Comparison of ENCODE assay signal across 11 cellular contexts in the genomic region with DNA sequence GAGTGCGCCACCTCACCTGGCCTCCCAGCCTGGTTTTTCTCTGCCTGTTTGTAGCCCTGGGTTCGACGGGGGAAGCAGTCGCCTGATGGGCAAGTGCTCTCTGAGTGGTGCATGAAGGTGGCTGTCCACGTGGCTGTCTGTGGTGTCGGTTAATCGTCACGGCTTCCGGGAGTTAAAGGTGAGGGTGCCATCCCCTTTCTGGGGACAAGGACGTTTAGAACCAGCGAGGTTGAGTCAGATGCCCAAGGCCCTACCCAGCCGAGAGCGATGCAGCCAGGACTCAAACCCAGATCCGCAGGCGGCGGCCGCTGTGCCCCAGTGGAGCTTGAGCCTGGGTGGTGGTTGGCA. TPM values are rescaled to one million over a fixed set of nuclear protein-coding genes. Genes with fewer than 3 reads are reported as not detected.
DNase-seq lines count a peak whose midpoint lies in the region; ATAC-seq and TF ChIP-seq lines count a peak whose summit lies in the region.
"Had no signal": no experiment of that assay in that cellular context is flagged by ENCODE, and none has a peak within 500 bp of the region (broad histone marks: within the 10 kb centered on the region; RNA-seq: fewer than 3 reads in every experiment).

No MANE protein-coding gene starts in this region.

- intact Hi-C loops in Panc1 (cut with micrococcal nuclease; ENCODE audit: unreplicated experiment): no loop called here

- 86 to 88% methylated on average over 4 to 17 of the region's 17 CpGs for WGBS in tibial nerve, 2 donors

- no peak for TF ChIP-seq CTCF in Panc1 (IDR thresholded peaks at IDR 0.05)
- no peak for TF ChIP-seq CTCF in tibial nerve (IDR thresholded peaks at IDR 0.05)

- H3K4me1 ChIP-seq in Panc1 (ENCODE audit: control insufficient read depth, insufficient read depth, low read length): peaks cover 50% of the 10 kb centered on the region
- peaks cover 28 to 80% of the 10 kb centered on the region in 2 donors for H3K4me1 ChIP-seq in muscle layer of duodenum (ENCODE audit: control insufficient read depth in 1 of 2, insufficient read depth in 2 of 2, low read length in 2 of 2)
- H3K4me1 ChIP-seq in tibial nerve: peaks cover 0 to 97% (median 93%) of the 10 kb centered on the region in 4 donors

- H3K27ac ChIP-seq in Panc1 (ENCODE audit: low read length): 0 out of 2 replicates have a peak overlapping the region, but pooled peaks have one; percentile 65
- peak overlapping the region; percentile 88 for H3K27ac ChIP-seq in cingulate gyrus (ENCODE audit: low read depth, low read length)
- H3K27ac ChIP-seq in muscle layer of duodenum (ENCODE audit: low read length): peak overlapping the region; percentile 74
- peak overlapping the region; percentile 72 to 96 (median 90) for H3K27ac ChIP-seq in tibial nerve

- DNase-seq in Panc1 (ENCODE audit: low read depth, low spot score) (no peak), tibial nerve (ENCODE audit: low spot score in 2 of 2) (no peak), NCI-H1694 (lab: John Stamatoyannopoulos, UW) (no peak), midbrain (lab: John Stamatoyannopoulos, UW) (no peak), SHP77 (lab: John Stamatoyannopoulos, UW) (no peak)
- DNase-seq: activated CD8-positive, alpha-beta memory T cell treated with anti-CD3 and anti-CD28 coated beads, Interleukin-2, amount 50 U/mL, for 48 hours; NCI-H226; T-helper 1 cell had no signal

- POLR2A ChIA-PET in Panc1 (lab: Charles Lee): no interaction called here

- H3K27me3 ChIP-seq in Panc1 (ENCODE audit: control insufficient read depth, insufficient read depth, low read length) (no peaks in the 10 kb centered on the region), muscle layer of duodenum (ENCODE audit: low read depth, low read length) (no peaks in the 10 kb centered on the region), tibial nerve (no peaks in the 10 kb centered on the region)

- H3K36me3 ChIP-seq in Panc1 (ENCODE audit: control insufficient read depth, insufficient read depth, low read length) (no peaks in the 10 kb centered on the region), muscle layer of duodenum (ENCODE audit: control insufficient read depth in 1 of 2, insufficient read depth in 2 of 2, low read length in 2 of 2) (no peaks in the 10 kb centered on the region), tibial nerve (no peaks in the 10 kb centered on the region)

- no peak for TF ChIP-seq EP300 in tibial nerve (IDR thresholded peaks at IDR 0.05)

- in situ Hi-C loops in Panc1 (cut with HindIII; ENCODE audit: low pct_unique_long_range_greater_than_20kb, low sequenced_read_pairs): no loop called here

- no peak for TF ChIP-seq POLR2A in tibial nerve (IDR thresholded peaks at IDR 0.05)

- H3K4me3 ChIP-seq in Panc1 (ENCODE audit: low read depth in 2 of 2, low read length in 2 of 2) (no peak overlapping the region), muscle layer of duodenum (ENCODE audit: low read depth in 1 of 2, low read length in 2 of 2) (no peak overlapping the region), tibial nerve (no peak overlapping the region)

- H3K9me3 ChIP-seq in Panc1 (ENCODE audit: control insufficient read depth, insufficient read depth, low read depth, low read length) (no peaks in the 10 kb centered on the region), muscle layer of duodenum (ENCODE audit: control insufficient read depth in 1 of 2, low read length in 2 of 2) (no peaks in the 10 kb centered on the region), tibial nerve (no peaks in the 10 kb centered on the region)

- ATAC-seq in Panc1 (no peak), HG03432 (IDR thresholded peaks at IDR 0.05; ENCODE audit: unreplicated experiment) (no peak)

- CTCF ChIA-PET in Panc1 (lab: Charles Lee): no interaction called here

- BruUV-seq in Panc1 (replicated peaks; lab: Mats Ljungman, UMichigan): no TSS peak

RNA-seq across cellular contexts. Expression of a gene that starts 47.7 kb away (rescaled TPM):
- total RNA-seq in Panc1 (2021; ENCODE audit: unreplicated experiment) (31.6 TPM), tibial nerve (10 to 100 TPM; 53.5 to 61.5 (median 56.5) TPM)
- polyA plus RNA-seq in Panc1 (2012; ENCODE audit: insufficient read length): 45.8 TPM
